ENCODE assay signal across 24 cellular contexts in genomic region chr1:245578306-245578705, GRCh38.
DNase-seq lines count a peak whose midpoint lies in the region; ATAC-seq and TF ChIP-seq lines count a peak whose summit lies in the region.
"Had no signal": no experiment of that assay in that cellular context is flagged by ENCODE, and none has a peak within 500 bp of the region (broad histone marks: within the 10 kb centered on the region; RNA-seq: fewer than 3 reads in every experiment).

No MANE protein-coding gene starts in this region.

- CTCF ChIA-PET in CD4-positive, alpha-beta T cell (lab: Charles Lee), result no interaction called here

- no peaks in the 10 kb centered on the region for H3K4me1 Mint-ChIP-seq in CD4-positive, alpha-beta T cell (ENCODE audit: low read depth)
- H3K4me1 Mint-ChIP-seq: GM23338 had no signal

- ATAC-seq in CD4-positive, alpha-beta T cell (ENCODE audit: poor library complexity), result no peak
- ATAC-seq: CD8-positive, alpha-beta T cell; GM23338 had no signal

- peak overlapping the region; percentile 33 for H3K4me3 ChIP-seq in SJCRH30
- H3K4me3 ChIP-seq: GM23338 had no signal

- no peaks in the 10 kb centered on the region for H3K9me3 ChIP-seq in SJCRH30 (replicated peaks)
- no peaks in the 10 kb centered on the region for H3K9me3 ChIP-seq in CD4-positive, alpha-beta T cell (ENCODE audit: control insufficient read depth, low read length)
- H3K9me3 ChIP-seq: BE2C had no signal

- H3K27ac ChIP-seq in SJCRH30, result peak overlapping the region; percentile 81
- H3K27ac ChIP-seq in CD4-positive, alpha-beta T cell (ENCODE audit: low read depth, low read length), result no peak overlapping the region
- H3K27ac ChIP-seq: RWPE1 had no signal

- H3K4me1 ChIP-seq in SJCRH30, result peaks cover 54% of the 10 kb centered on the region

- intact Hi-C loops in posterior vena cava (cut with DNase I), result no loop called here
- intact Hi-C loops in CD4-positive, alpha-beta T cell (cut with DNase I, micrococcal nuclease), result no loop called here

- peak; percentile 24 for DNase-seq in NCI-H82 (lab: John Stamatoyannopoulos, UW)
- no peak for DNase-seq in NCI-H82 treated with DMSO at 0.1 percent for 48 hours (lab: John Stamatoyannopoulos, UW; ENCODE audit: unreplicated experiment)
- peak; percentile 79 for DNase-seq in NCI-H2107 (lab: John Stamatoyannopoulos, UW)
- DNase-seq in SJCRH30, result peak; percentile 88 to 96
- DNase-seq in posterior vena cava (ENCODE audit: low spot score), result peak; percentile 22
- DNase-seq in GM03348 (ENCODE audit: low spot score), result no peak
- DNase-seq in CD4-positive, alpha-beta T cell, result no peak
- no peak for DNase-seq in CD1c-positive myeloid dendritic cell (ENCODE audit: extremely low spot score)
- DNase-seq: BE2C; Calu3; CD8-positive, alpha-beta T cell; HCEC 1CT; Kasumi-1; MM.1S; NCI-H1092; NCI-H187; NCI-H2227 treated with DMSO at 0.1 percent for 48 hours; NCI-H510A treated with DMSO at 0.1 percent for 48 hours; OCI-M1; SIG-M5; SW 1271 had no signal

- no peaks in the 10 kb centered on the region for H3K27me3 ChIP-seq in SJCRH30
- H3K27me3 ChIP-seq in CD4-positive, alpha-beta T cell (ENCODE audit: control insufficient read depth, insufficient read depth, low read length), result no peaks in the 10 kb centered on the region
- H3K27me3 ChIP-seq: BE2C had no signal

- no peaks in the 10 kb centered on the region for H3K9me3 Mint-ChIP-seq in CD4-positive, alpha-beta T cell
- H3K9me3 Mint-ChIP-seq: CD8-positive, alpha-beta T cell; GM23338 had no signal

- no peak for TF ChIP-seq CTCF in CD4-positive, alpha-beta T cell (IDR thresholded peaks at IDR 0.05)

- no peaks in the 10 kb centered on the region for H3K36me3 ChIP-seq in SJCRH30

- peaks cover 5% of the 10 kb centered on the region for H3K27me3 Mint-ChIP-seq in CD4-positive, alpha-beta T cell

- no peaks in the 10 kb centered on the region for H3K36me3 Mint-ChIP-seq in CD4-positive, alpha-beta T cell (ENCODE audit: low read depth)
- H3K36me3 Mint-ChIP-seq: CD8-positive, alpha-beta T cell; IgD-negative memory B cell had no signal

- no peak overlapping the region for H3K27ac Mint-ChIP-seq in CD4-positive, alpha-beta T cell
- H3K27ac Mint-ChIP-seq: CD8-positive, alpha-beta T cell; GM23338; IgD-negative memory B cell had no signal

- no peak overlapping the region for H3K4me3 Mint-ChIP-seq in CD4-positive, alpha-beta T cell
- H3K4me3 Mint-ChIP-seq: CD8-positive, alpha-beta T cell; GM23338; IgD-negative memory B cell had no signal

- POLR2A ChIA-PET in CD4-positive, alpha-beta T cell (lab: Charles Lee), result no interaction called here

Comparison
In these comparisons a context has a peak if more than half of its experiments do, and no peak if none do; other contexts are left out.
1. DNase-seq: peak in NCI-H82 (single experiment), NCI-H2107 (single experiment), SJCRH30 (2 of 2) and posterior vena cava (single experiment); none in NCI-H82 treated with DMSO at 0.1 percent for 48 hours (single experiment), GM03348 (single experiment), CD4-positive, alpha-beta T cell (0 of 10) and CD1c-positive myeloid dendritic cell (single experiment).